Comparison of ENCODE assay signal across 19 cellular contexts in the genomic region with DNA sequence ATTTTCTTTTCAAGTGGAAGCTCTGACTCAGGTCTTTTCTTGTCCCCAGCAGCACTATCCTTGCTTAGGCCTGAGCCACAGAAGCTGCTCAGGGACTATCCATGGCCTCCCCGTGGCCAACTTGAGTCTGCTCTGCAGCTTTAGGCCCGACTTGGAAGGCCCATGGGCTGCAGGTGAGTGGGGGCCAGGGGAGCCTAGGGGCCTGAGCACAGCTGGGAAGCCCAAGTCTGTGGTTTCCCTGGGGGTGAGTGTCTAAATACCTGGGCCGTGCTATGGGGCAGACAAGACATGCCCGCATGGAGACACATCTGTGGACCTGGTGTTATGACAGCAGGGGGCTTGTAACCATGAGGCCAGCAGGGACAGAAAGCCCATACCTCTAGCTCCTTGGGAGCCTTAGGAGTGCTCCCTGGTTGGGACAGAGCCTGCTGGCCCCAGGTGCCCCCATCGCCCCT. TPM values are rescaled to one million over a fixed set of nuclear protein-coding genes. Genes with fewer than 3 reads are reported as not detected.
DNase-seq lines count a peak whose midpoint lies in the region; ATAC-seq, FAIRE-seq and TF ChIP-seq lines count a peak whose summit lies in the region.
"Had no signal": no experiment of that assay in that cellular context is flagged by ENCODE, and none has a peak within 500 bp of the region (broad histone marks: within the 10 kb centered on the region; RNA-seq: fewer than 3 reads in every experiment).

A gene (plus strand): TSS at position 51 of the 455 bp plus-strand sequence. CDS start 5,839 bp downstream, outside the sequence.

- H3K4ac ChIP-seq in H1 (replicated peaks; ENCODE audit: insufficient read length, low read depth, low read length) = no peak within 1 kb of the TSS

- H2BK15ac ChIP-seq in H1 (ENCODE audit: low read length) = no peak within 1 kb of the TSS

- no peak within 1 kb of the TSS for H2AFZ ChIP-seq in PC-9
- H2AFZ ChIP-seq in H1 (ENCODE audit: low read length) = no peak within 1 kb of the TSS

- no TSS peak for BruUV-seq in PC-9 (replicated peaks; lab: Mats Ljungman, UMichigan)

- TF ChIP-seq EP300 in H1 (IDR thresholded peaks at IDR 0.05; ENCODE audit: borderline replicate concordance in 1 of 2, low read depth in 2 of 2, low read length in 2 of 2) (no peak), tibial nerve (IDR thresholded peaks at IDR 0.05) (no peak)

- H3F3A ChIP-seq in PC-9 (ENCODE audit: insufficient read depth, low read depth) = no peaks in the 10 kb centered on the region; the same call in 1 of the 2 replicates

- H3K9me2 ChIP-seq in PC-9 (ENCODE audit: insufficient read depth) = no peaks in the 10 kb centered on the region

- H3K27ac ChIP-seq in PC-9 (no peak within 1 kb of the TSS), H1 (ENCODE audit: low read depth, low read length) (no peak within 1 kb of the TSS), tibial nerve (peak within 1 kb of the TSS in 1 of 4 donors; percentile 24)

- H3K23me2 ChIP-seq in H1 (ENCODE audit: low read depth, low read length) = peaks cover 9% of the 10 kb centered on the region; the same call in 1 of the 2 replicates

- no peak within 1 kb of the TSS for H4K91ac ChIP-seq in H1 (replicated peaks; ENCODE audit: insufficient read length, low read length)

- H3K4me1 ChIP-seq in PC-9 (replicated peaks; ENCODE audit: insufficient read depth) (peaks cover 12% of the 10 kb centered on the region), H1 (replicated peaks in 1 of 4; ENCODE audit: control insufficient read depth in 3 of 4, insufficient read depth in 4 of 4, low read length in 3 of 4) (peaks cover 0 to 9% (median 1%) of the 10 kb centered on the region in 4 experiments; a peak in 4 of 7 replicates), tibial nerve (peaks cover 0 to 51% (median 17%) of the 10 kb centered on the region in 4 donors)
- H3K4me1 ChIP-seq: BE2C had no signal

- no peak within 1 kb of the TSS for H3K14ac ChIP-seq in H1 (ENCODE audit: insufficient read length)

- H4K5ac ChIP-seq in H1 (ENCODE audit: insufficient read length, low read depth, low read length) = no peak within 1 kb of the TSS

- H3K27me3 ChIP-seq in PC-9 (ENCODE audit: insufficient read depth, low read depth) (peaks cover 14% of the 10 kb centered on the region), H1 (replicated peaks in 1 of 4; ENCODE audit: control insufficient read depth in 3 of 4, extremely low read depth in 1 of 4, insufficient read depth in 3 of 4, low read length in 3 of 4) (peaks cover 22 to 76% (median 65%) of the 10 kb centered on the region in 4 experiments), tibial nerve (peaks cover 0 to 19% of the 10 kb centered on the region in 2 donors)

- H3K79me2 ChIP-seq in PC-9 (ENCODE audit: low read depth) (no peaks in the 10 kb centered on the region), H1 (ENCODE audit: control insufficient read depth in 1 of 2, insufficient read depth in 2 of 2, low read length in 2 of 2) (no peaks in the 10 kb centered on the region)

- WGBS in H1 (ENCODE audit: extremely low coverage in 1 of 2, insufficient coverage in 1 of 2, insufficient read length in 1 of 2, insufficient replicate concordance in 2 of 2, low coverage in 1 of 2, low lambda C conversion rate in 2 of 2, missing lambda C conversion rate in 1 of 2), 2 experiments = 80% methylated on average over 5 of the region's 5 CpGs; no CpG with 5 or more reads in 1 of the 2 experiments
- WGBS in tibial nerve, 2 donors = 91 to 98% methylated on average over 5 of the region's 5 CpGs

- H3K4me2 ChIP-seq in PC-9 = peak within 1 kb of the TSS; percentile 34; the same call in 1 of the 2 replicates
- no peak within 1 kb of the TSS for H3K4me2 ChIP-seq in H1 (ENCODE audit: insufficient read depth in 1 of 2, low read depth in 2 of 2, low read length in 2 of 2)

- no peak within 1 kb of the TSS for H2BK20ac ChIP-seq in H1 (ENCODE audit: low read length)

- H4K20me1 ChIP-seq in PC-9 (ENCODE audit: insufficient read depth) (no peaks in the 10 kb centered on the region), H1 (replicated peaks in 1 of 2; ENCODE audit: control insufficient read depth in 1 of 2, insufficient read depth in 2 of 2, low read length in 2 of 2) (peaks cover 4 to 10% of the 10 kb centered on the region in 2 experiments)

- H4K8ac ChIP-seq in H1 (ENCODE audit: extremely low read depth, insufficient read depth, low read length) = peak within 1 kb of the TSS; percentile 53; the same call in 1 of the 2 replicates

- H2BK120ac ChIP-seq in H1 (replicated peaks; ENCODE audit: low read depth, low read length) = no peak within 1 kb of the TSS

- POLR2A ChIA-PET in PC-9 (lab: Charles Lee; ENCODE audit: unreplicated experiment) (no interaction called here), H1 (lab: Charles Lee; ENCODE audit: partially characterized antibody) (no interaction called here)

- H3K79me1 ChIP-seq in H1 (ENCODE audit: low read depth, low read length) = no peaks in the 10 kb centered on the region

- no peak for TF ChIP-seq RAD21 in H1 (IDR thresholded peaks at IDR 0.05 in 1 of 2, conservative IDR thresholded peaks at IDR 0.05 in 1 of 2; ENCODE audit: low read depth in 2 of 2, low read length in 2 of 2)

- H3K27me3 Mint-ChIP-seq in mesothelial cell of epicardium (ENCODE audit: low read depth) = peaks cover 24% of the 10 kb centered on the region

- ATAC-seq in GM21447 (IDR thresholded peaks at IDR 0.05; ENCODE audit: unreplicated experiment) = no peak
- ATAC-seq: activated T-cell treated with anti-CD3 and anti-CD28 coated beads, Interleukin-2, amount 50 U/mL, for 72 hours; left colon had no signal

- H2BK5ac ChIP-seq in H1 (ENCODE audit: low read depth, low read length) = no peak within 1 kb of the TSS

- H2AK5ac ChIP-seq in H1 (ENCODE audit: low read depth, low read length) = no peak within 1 kb of the TSS

- no peak within 1 kb of the TSS for H3K23ac ChIP-seq in H1 (ENCODE audit: insufficient read length)

- no peak within 1 kb of the TSS for H3K4me3 Mint-ChIP-seq in mesothelial cell of epicardium
- H3K4me3 Mint-ChIP-seq: activated B cell treated with CpG ODN at 0.5 μM for 24 hours; activated T-cell treated with anti-CD3 and anti-CD28 coated beads, Interleukin-2, amount 50 U/mL, for 72 hours; endodermal cell; T-helper 1 cell treated with Interleukin-12 subunit alpha and Interleukin-12 subunit beta and Interleukin-4 antibody, amounts not matched to agents 30 μg/mL and 1 μg/mL, for 36 hours had no signal

- no peak within 1 kb of the TSS for H3K4me3 ChIP-seq in PC-9
- no peak within 1 kb of the TSS for H3K4me3 ChIP-seq in H1 (ENCODE audit: extremely low read depth in 1 of 4, insufficient read depth in 2 of 4, low read depth in 3 of 4, low read length in 4 of 4)
- H3K4me3 ChIP-seq in tibial nerve = no peak within 1 kb of the TSS

- no peak within 1 kb of the TSS for H3K9ac ChIP-seq in H1 (replicated peaks in 1 of 4; ENCODE audit: extremely low read depth in 1 of 4, low read depth in 3 of 4, low read length in 3 of 4)

- DNase-seq in PC-9 (no peak), H1 (ENCODE audit: low read depth in 1 of 2, low spot score in 2 of 2) (no peak), mesothelial cell of epicardium (ENCODE audit: low spot score in 2 of 2, unreplicated experiment in 2 of 2) (no peak), tibial nerve (ENCODE audit: low spot score in 2 of 2) (no peak), posterior vena cava (ENCODE audit: low spot score) (no peak), HTR-8/SVneo (ENCODE audit: insufficient read length, low spot score) (no peak)
- DNase-seq: activated B cell treated with CpG ODN at 0.5 μM for 24 hours; activated T-cell treated with anti-CD3 and anti-CD28 coated beads, Interleukin-2, amount 50 U/mL, for 72 hours; BE2C; DMS153; endodermal cell; GOT3; left colon; NCI-H1092; NCI-H526; stimulated activated CD4-positive, alpha-beta T cell treated with anti-CD3 and anti-CD28 coated beads, Interleukin-1b, Interleukin-23, amount 100 ng/mL, for 48 hours had no signal

- TF ChIP-seq POLR2A in H1 (IDR thresholded peaks at IDR 0.05; ENCODE audit: control extremely low read depth in 1 of 2, low read depth in 2 of 2, low read length in 2 of 2) = no peak
- no peak for TF ChIP-seq POLR2A in tibial nerve (IDR thresholded peaks at IDR 0.05)

- no peaks in the 10 kb centered on the region for H3K9me3 ChIP-seq in PC-9 (ENCODE audit: insufficient read depth, low read depth)
- no peaks in the 10 kb centered on the region for H3K9me3 ChIP-seq in H1 (ENCODE audit: insufficient read depth in 2 of 2, low read depth in 1 of 2, low read length in 1 of 2)
- H3K9me3 ChIP-seq in tibial nerve = no peaks in the 10 kb centered on the region
- H3K9me3 ChIP-seq: BE2C had no signal

- FAIRE-seq in H1 (lab: Jason Lieb, UNC) (no peak), HTR-8/SVneo (lab: Jason Lieb, UNC) (no peak)

- H3K56ac ChIP-seq in H1 (replicated peaks; ENCODE audit: insufficient read length, low read depth, low read length) = no peak within 1 kb of the TSS

- H3K36me3 ChIP-seq in PC-9 (ENCODE audit: low read depth) (no peaks in the 10 kb centered on the region), H1 (ENCODE audit: control insufficient read depth in 2 of 4, insufficient read depth in 4 of 4, low read length in 3 of 4) (no peaks in the 10 kb centered on the region), tibial nerve (no peaks in the 10 kb centered on the region)
- H3K36me3 ChIP-seq: BE2C had no signal

- CTCF ChIA-PET in PC-9 (lab: Charles Lee) (no interaction called here), H1 (lab: Charles Lee; ENCODE audit: partially characterized antibody) (interaction anchor here (0.6 to 9.7 kb wide), 10 partner anchors 11 to 171 kb away, joined by 3 to 78 read pairs (median 4); a partner anchor contains a TSS)

- H3K18ac ChIP-seq in H1 (ENCODE audit: extremely low read depth, low read length) = no peak within 1 kb of the TSS; the same call in 1 of the 2 replicates

- H3K9me3 Mint-ChIP-seq in mesothelial cell of epicardium = no peaks in the 10 kb centered on the region
- H3K9me3 Mint-ChIP-seq: activated B cell treated with CpG ODN at 0.5 μM for 24 hours; activated T-cell treated with anti-CD3 and anti-CD28 coated beads, Interleukin-2, amount 50 U/mL, for 72 hours; endodermal cell; T-helper 1 cell treated with Interleukin-12 subunit alpha and Interleukin-12 subunit beta and Interleukin-4 antibody, amounts not matched to agents 30 μg/mL and 1 μg/mL, for 36 hours had no signal

- intact Hi-C loops in PC-9 (cut with micrococcal nuclease; ENCODE audit: unreplicated experiment) = no loop called here
- intact Hi-C loops in posterior vena cava (cut with DNase I) = no loop called here

- no peak for TF ChIP-seq CTCF in PC-9 (conservative IDR thresholded peaks at IDR 0.05)
- TF ChIP-seq CTCF in H1 (IDR thresholded peaks at IDR 0.05; ENCODE audit: control extremely low read depth in 1 of 3, insufficient read depth in 1 of 3, low read depth in 1 of 3, low read length in 3 of 3) = no peak
- TF ChIP-seq CTCF in mesothelial cell of epicardium (IDR thresholded peaks at IDR 0.05; ENCODE audit: unreplicated experiment) = no peak
- TF ChIP-seq CTCF in tibial nerve (IDR thresholded peaks at IDR 0.05) = no peak

- H2BK12ac ChIP-seq in H1 (ENCODE audit: low read depth, low read length) = no peak within 1 kb of the TSS

- H3K27ac Mint-ChIP-seq in mesothelial cell of epicardium = peak within 1 kb of the TSS; percentile 19
- H3K27ac Mint-ChIP-seq: activated B cell treated with CpG ODN at 0.5 μM for 24 hours; activated T-cell treated with anti-CD3 and anti-CD28 coated beads, Interleukin-2, amount 50 U/mL, for 72 hours; endodermal cell; T-helper 1 cell treated with Interleukin-12 subunit alpha and Interleukin-12 subunit beta and Interleukin-4 antibody, amounts not matched to agents 30 μg/mL and 1 μg/mL, for 36 hours had no signal

- H3K36me3 Mint-ChIP-seq in mesothelial cell of epicardium = no peaks in the 10 kb centered on the region

- peaks cover 32% of the 10 kb centered on the region for H3K4me1 Mint-ChIP-seq in mesothelial cell of epicardium

RNA-seq across cellular contexts. Expression of the gene that starts here (rescaled TPM):
- not detected in 2 replicates for total RNA-seq in PC-9 (2021)
- total RNA-seq in H1 (2021; fragmentation: NEBNext Ultra II Directional; extraction: Animal tissue kit (Norgen Biotek cat#: 25700)) = 0.21 and 1.5 TPM in 2 replicates
- polyA plus RNA-seq in H1 (2011; rRNA removed) = 0.57 and 1.9 TPM in 2 replicates
- polyA plus RNA-seq in H1 (2011; cell fraction: cytosol; rRNA removed) = 0.89 TPM
- 3.4 TPM for polyA plus RNA-seq in H1 (2011; cell fraction: nucleus; rRNA removed)
- polyA plus RNA-seq in H1 (2012, experiment 1 of 2) = 0.27 to 1.1 TPM (median 0.67 TPM) in 4 replicates
- polyA plus RNA-seq in H1 (2012, experiment 2 of 2) = 0.54 TPM
- polyA plus RNA-seq in H1 (2013, experiment 1 of 2) = 0.63 TPM
- polyA plus RNA-seq in H1 (2013, experiment 2 of 2) = 0.79 TPM
- 0.73 and 0.88 TPM in 2 replicates for polyA minus RNA-seq in H1 (2011; rRNA and poly(A)+ RNA removed)
- not detected for polyA minus RNA-seq in H1 (2011; cell fraction: cytosol; rRNA and poly(A)+ RNA removed)
- polyA minus RNA-seq in H1 (2011; cell fraction: nucleus; rRNA and poly(A)+ RNA removed) = 2.3 TPM
- 34.3 to 38.0 TPM (median 36.4 TPM) in 3 replicates for total RNA-seq in mesothelial cell of epicardium
- 10 to 100 TPM in 3 of 4 donors, 1 to 10 TPM in 1; 8.1 to 14.3 (median 13.6) TPM for total RNA-seq in tibial nerve
- total RNA-seq in posterior vena cava = 10 to 100 TPM in 1 of 2 donors, 1 to 10 TPM in 1; 5.8 to 17.9 TPM
- total RNA-seq: activated B cell treated with CpG ODN at 0.5 μM for 24 hours; activated T-cell treated with anti-CD3 and anti-CD28 coated beads, Interleukin-2, amount 50 U/mL, for 72 hours had no signal
- polyA plus RNA-seq: neural cell had no signal
